Comparison of ENCODE assay signal across 17 cellular contexts in the genomic region with DNA sequence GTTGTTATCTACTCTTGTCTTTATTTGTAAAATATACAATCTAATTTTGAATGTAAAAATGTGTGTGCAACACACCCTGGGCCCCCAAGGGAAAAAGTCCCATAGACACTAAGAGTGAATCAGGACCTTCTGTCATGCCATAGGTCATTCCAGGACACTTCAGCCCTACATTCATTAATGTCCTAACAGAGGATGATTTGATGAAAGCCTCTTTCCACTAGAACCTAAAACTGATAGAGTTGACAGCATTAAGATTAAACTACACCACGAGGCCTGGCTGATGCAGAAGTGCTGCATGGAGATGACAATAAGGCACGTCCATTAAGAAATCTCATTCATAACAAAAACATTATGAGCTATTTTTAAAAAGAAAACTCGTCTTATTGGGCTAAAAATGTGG. TPM values are rescaled to one million over a fixed set of nuclear protein-coding genes. Genes with fewer than 3 reads are reported as not detected.
DNase-seq lines count a peak whose midpoint lies in the region; ATAC-seq and TF ChIP-seq lines count a peak whose summit lies in the region.
"Had no signal": no experiment of that assay in that cellular context is flagged by ENCODE, and none has a peak within 500 bp of the region (broad histone marks: within the 10 kb centered on the region; RNA-seq: fewer than 3 reads in every experiment).

No MANE protein-coding gene starts in this region.

- H3K36me3 ChIP-seq in left ventricle myocardium inferior (no peaks in the 10 kb centered on the region), right atrium auricular region (no peaks in the 10 kb centered on the region), WERI-Rb-1 (no peaks in the 10 kb centered on the region), skeletal muscle tissue (ENCODE audit: control insufficient read depth in 3 of 3, insufficient read depth in 3 of 3, low read length in 3 of 3) (no peaks in the 10 kb centered on the region)

- no peak overlapping the region; the same call in 1 of the 2 replicates for H3K4me3 Mint-ChIP-seq in HFFc6
- H3K4me3 Mint-ChIP-seq: CD14-positive monocyte; CD8-positive, alpha-beta T cell; H9; IgD-negative memory B cell had no signal

- peaks cover 21% of the 10 kb centered on the region for H3K4me1 ChIP-seq in left ventricle myocardium inferior
- H3K4me1 ChIP-seq in right atrium auricular region, result no peaks in the 10 kb centered on the region
- H3K4me1 ChIP-seq in skeletal muscle tissue (ENCODE audit: control insufficient read depth in 3 of 3, insufficient read depth in 3 of 3, low read length in 3 of 3), result peaks cover 6 to 13% (median 8%) of the 10 kb centered on the region in 3 donors
- H3K4me1 ChIP-seq: A549 had no signal

- no peak for DNase-seq in left ventricle myocardium inferior
- DNase-seq in right atrium auricular region (ENCODE audit: low spot score), result no peak
- DNase-seq in HFFc6, result no peak
- DNase-seq in WERI-Rb-1, result peak; percentile 17
- DNase-seq in activated CD4-positive, CD25-positive, alpha-beta regulatory T cell treated with anti-CD3 and anti-CD28 coated beads, Interleukin-2, amount 50 U/mL, for 72 hours, result no peak
- DNase-seq: CD8-positive, alpha-beta T cell; COR-L47; GOT3; H9 had no signal

- H3K27me3 ChIP-seq in left ventricle myocardium inferior (ENCODE audit: low read depth) (no peaks in the 10 kb centered on the region), right atrium auricular region (no peaks in the 10 kb centered on the region), WERI-Rb-1 (ENCODE audit: insufficient read depth, low read depth, severe bottlenecking) (no peaks in the 10 kb centered on the region), skeletal muscle tissue (ENCODE audit: control insufficient read depth in 3 of 3, insufficient read depth in 3 of 3, low read length in 3 of 3) (no peaks in the 10 kb centered on the region)

- intact Hi-C loops in left ventricle myocardium inferior (cut with micrococcal nuclease), result no loop called here

- no peaks in the 10 kb centered on the region for H3K9me3 Mint-ChIP-seq in HFFc6
- H3K9me3 Mint-ChIP-seq: CD8-positive, alpha-beta T cell; H9 had no signal

- peaks cover 67% of the 10 kb centered on the region for H3K4me1 Mint-ChIP-seq in HFFc6 (ENCODE audit: low read depth)
- H3K4me1 Mint-ChIP-seq: CD14-positive monocyte, H9, IgD-negative memory B cell had no signal

- ATAC-seq in HG03108 (IDR thresholded peaks at IDR 0.05; ENCODE audit: unreplicated experiment) (no peak), GM19324 (IDR thresholded peaks at IDR 0.05; ENCODE audit: low FRiP score, unreplicated experiment) (no peak)
- ATAC-seq: A549; CD8-positive, alpha-beta T cell; GM12878 had no signal

- no peak overlapping the region for H3K9ac ChIP-seq in skeletal muscle tissue (ENCODE audit: low read depth in 1 of 3, low read length in 3 of 3)

- no peaks in the 10 kb centered on the region for H3K27me3 Mint-ChIP-seq in HFFc6 (ENCODE audit: insufficient read depth)

- H3K4me3 ChIP-seq in left ventricle myocardium inferior (no peak overlapping the region), right atrium auricular region (no peak overlapping the region), WERI-Rb-1 (ENCODE audit: low read depth, low read length) (no peak overlapping the region), skeletal muscle tissue (ENCODE audit: low read length in 3 of 3) (no peak overlapping the region)
- H3K4me3 ChIP-seq: A549, GM12878 had no signal

- H3K27ac Mint-ChIP-seq in HFFc6, result peak overlapping the region; percentile 80
- H3K27ac Mint-ChIP-seq: CD8-positive, alpha-beta T cell; IgD-negative memory B cell had no signal

- H3K36me3 Mint-ChIP-seq in HFFc6 (ENCODE audit: low read depth), result peaks cover 5% of the 10 kb centered on the region; the same call in 1 of the 2 replicates
- H3K36me3 Mint-ChIP-seq: CD8-positive, alpha-beta T cell; IgD-negative memory B cell had no signal

- TF ChIP-seq CTCF in left ventricle myocardium inferior (IDR thresholded peaks at IDR 0.05; ENCODE audit: borderline replicate concordance), result no peak
- TF ChIP-seq CTCF in right atrium auricular region (IDR thresholded peaks at IDR 0.05), result no peak
- TF ChIP-seq CTCF in HFFc6 (IDR thresholded peaks at IDR 0.05), result no peak
- TF ChIP-seq CTCF in WERI-Rb-1 (IDR thresholded peaks at IDR 0.05; ENCODE audit: low read depth, low read length), result no peak

- H3K9me3 ChIP-seq in left ventricle myocardium inferior (replicated peaks) (peaks cover 5% of the 10 kb centered on the region), right atrium auricular region (no peaks in the 10 kb centered on the region), WERI-Rb-1 (ENCODE audit: severe bottlenecking) (no peaks in the 10 kb centered on the region), skeletal muscle tissue (ENCODE audit: control insufficient read depth in 3 of 3, low read length in 3 of 3) (no peaks in the 10 kb centered on the region)
- H3K9me3 ChIP-seq: A549 had no signal

- peak overlapping the region; percentile 31 for H3K27ac ChIP-seq in left ventricle myocardium inferior (replicated peaks)
- H3K27ac ChIP-seq in right atrium auricular region, result no peak overlapping the region
- H3K27ac ChIP-seq in WERI-Rb-1, result no peak overlapping the region
- H3K27ac ChIP-seq in skeletal muscle tissue (ENCODE audit: low read depth, low read length), result peak overlapping the region; percentile 8
- H3K27ac ChIP-seq: A549 had no signal

RNA-seq across cellular contexts. Expression of a gene that starts 46.2 kb away (rescaled TPM):
- total RNA-seq in left ventricle myocardium inferior (131 TPM), right atrium auricular region (10 to 100 TPM; 31.4 to 77.5 TPM), skeletal muscle tissue (27.7 TPM)
- total RNA-seq in HFFc6 (2021; fragmentation: NEBNext Ultra II Directional; extraction: Animal tissue kit (Norgen Biotek cat#: 25700)), result 10 to 100 TPM in 4 of 6 experiments, 1 to 10 TPM in 2; 4.0 to 14.9 (median 12.7) TPM
- total RNA-seq: G401 had no signal

Comparison
In these comparisons a context has a peak if more than half of its experiments do, and no peak if none do; other contexts are left out.
1. H3K27ac ChIP-seq: peak in left ventricle myocardium inferior (single experiment) and skeletal muscle tissue (single experiment); none in right atrium auricular region (0 of 2) and WERI-Rb-1 (single experiment).